ENCODE assay signal across 1 cellular context in the genomic region with DNA sequence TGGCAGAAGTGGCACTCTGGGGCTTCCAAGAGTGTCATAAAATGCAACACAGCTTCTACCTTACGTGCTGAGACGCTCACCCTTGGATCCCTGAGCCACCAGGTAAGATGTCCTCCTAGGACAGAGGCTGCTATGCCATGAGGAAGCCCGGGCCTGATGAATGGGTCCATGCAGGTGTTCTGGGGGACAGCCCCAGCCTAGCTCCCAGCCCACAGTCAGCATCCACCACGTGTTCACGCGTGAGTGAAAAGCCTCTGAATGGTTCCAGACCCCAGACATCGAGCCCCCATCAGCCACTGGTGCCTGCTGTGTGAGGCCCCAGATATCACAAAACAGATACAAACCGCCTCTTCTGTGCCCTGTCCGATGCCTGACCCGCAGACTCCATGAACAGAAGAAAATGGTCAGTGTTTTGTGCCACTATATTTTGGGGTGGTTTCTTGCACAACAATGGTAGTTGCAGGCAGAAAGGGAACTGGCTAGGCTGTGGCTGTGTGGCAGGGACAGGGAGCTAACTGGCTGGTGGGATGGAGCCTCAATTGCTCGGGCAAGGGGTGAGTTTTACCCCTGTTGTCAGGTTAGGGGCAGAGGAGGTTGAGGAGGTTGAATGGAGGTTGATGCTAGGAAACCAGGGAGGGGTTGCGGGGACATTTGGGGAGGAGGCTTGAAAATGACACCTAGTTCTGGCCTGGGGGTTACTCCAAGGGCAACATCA.
TF ChIP-seq lines count a peak whose summit lies in the region.

No MANE protein-coding gene starts in this region.

TF ChIP-seq in H1, 55 proteins besides CTCF, POLR2A, EP300 and RAD21:
- TF ChIP-seq, protein P1, sequence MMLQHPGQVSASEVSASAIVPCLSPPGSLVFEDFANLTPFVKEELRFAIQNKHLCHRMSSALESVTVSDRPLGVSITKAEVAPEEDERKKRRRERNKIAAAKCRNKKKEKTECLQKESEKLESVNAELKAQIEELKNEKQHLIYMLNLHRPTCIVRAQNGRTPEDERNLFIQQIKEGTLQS (IDR thresholded peaks at IDR 0.05; ENCODE audit: insufficient read depth, low read depth, low read length), result no peak
- TF ChIP-seq HDAC6 (IDR thresholded peaks at IDR 0.05; ENCODE audit: low read depth, low read length) (no peak), KDM4A (IDR thresholded peaks at IDR 0.05; ENCODE audit: low read depth, low read length, severe bottlenecking) (no peak), SAP30 (IDR thresholded peaks at IDR 0.05; ENCODE audit: insufficient read depth, insufficient replicate concordance, low read length) (no peak), EZH2 (IDR thresholded peaks at IDR 0.05; ENCODE audit: low read depth, low read length, severe bottlenecking) (no peak)
